8 cellular contexts compared by ENCODE assay signal in the genomic region with DNA sequence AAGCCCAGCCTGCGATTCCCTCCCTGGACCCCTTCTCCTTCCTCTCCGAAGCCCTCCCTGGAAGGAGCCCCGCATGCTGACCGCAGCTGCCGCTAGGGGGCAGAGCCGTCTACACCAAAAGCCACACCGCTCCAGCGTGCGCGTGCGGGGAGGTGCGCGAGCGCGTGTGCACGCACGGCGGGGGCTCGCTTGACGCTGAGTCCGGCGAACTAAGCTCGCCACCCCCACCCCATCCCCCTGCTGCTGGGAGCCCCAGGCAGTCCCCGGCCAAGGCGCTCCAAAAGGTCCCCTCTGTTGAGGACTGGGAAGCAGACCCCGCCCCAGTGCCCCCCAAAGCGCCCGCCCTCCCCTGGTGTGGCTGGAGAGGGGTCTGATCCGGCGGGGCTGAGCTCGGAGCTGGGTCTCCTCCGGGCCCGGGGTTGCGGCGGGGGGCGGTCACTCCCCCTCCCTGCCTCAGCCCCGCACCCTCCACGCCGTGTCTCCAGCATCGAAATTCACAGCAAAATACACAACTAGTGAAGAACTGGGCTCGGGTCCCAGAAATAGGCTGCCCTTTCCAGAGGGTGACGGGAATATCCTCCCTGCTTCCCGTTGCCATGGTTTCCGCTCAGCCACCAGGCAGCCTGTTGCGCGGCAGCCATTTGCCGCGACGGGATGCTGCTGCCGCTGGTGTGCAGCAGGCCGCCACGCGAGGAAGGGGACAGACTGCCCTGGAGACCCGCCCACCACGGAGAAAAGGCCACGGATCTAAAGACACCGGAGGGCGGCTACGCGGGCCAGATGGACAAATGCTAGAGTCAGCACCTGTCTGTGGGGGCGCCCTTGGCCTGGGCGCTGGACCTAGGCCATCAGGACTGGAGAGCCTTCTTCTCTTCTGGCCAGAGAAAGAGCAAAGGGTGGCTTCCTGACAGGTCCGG. TPM values are rescaled to one million over a fixed set of nuclear protein-coding genes. Genes with fewer than 3 reads are reported as not detected.
DNase-seq lines count a peak whose midpoint lies in the region; ATAC-seq and TF ChIP-seq lines count a peak whose summit lies in the region.

No MANE protein-coding gene starts in this region.

- H3K9me2 ChIP-seq in GM23248 (ENCODE audit: insufficient read depth) = no peaks in the 10 kb centered on the region

- no peaks in the 10 kb centered on the region for H3K27me3 Mint-ChIP-seq in CD4-positive, alpha-beta T cell
- H3K27me3 Mint-ChIP-seq in activated CD4-positive, alpha-beta T cell treated with anti-CD3 and anti-CD28 coated beads, Interleukin-2, amount 10 ng/mL, durations not matched to agents 7 days and 5 days = peaks cover 8% of the 10 kb centered on the region

- POLR2A ChIA-PET in CD4-positive, alpha-beta T cell (lab: Charles Lee) = interaction anchor here (0.7 to 1.6 kb wide), 5 partner anchors 11 to 668 kb away, joined by 3 to 6 read pairs (median 3); partner anchors contain the start of genes CCNQ and DUSP9
- POLR2A ChIA-PET in activated CD4-positive, alpha-beta T cell treated with anti-CD3 and anti-CD28 coated beads, Interleukin-2, amount 10 ng/mL, durations not matched to agents 7 days and 5 days (lab: Charles Lee) = no interaction called here

- peak; percentile 64 for TF ChIP-seq CTCF in CD4-positive, alpha-beta T cell (IDR thresholded peaks at IDR 0.05)
- peak; percentile 75 for TF ChIP-seq CTCF in choroid plexus epithelial cell (conservative IDR thresholded peaks at IDR 0.05; ENCODE audit: low read depth, low read length)

- peaks cover 9% of the 10 kb centered on the region for H3K4me1 Mint-ChIP-seq in CD4-positive, alpha-beta T cell (ENCODE audit: low read depth)
- H3K4me1 Mint-ChIP-seq in activated CD4-positive, alpha-beta T cell treated with anti-CD3 and anti-CD28 coated beads, Interleukin-2, amount 10 ng/mL, durations not matched to agents 7 days and 5 days = peaks cover 10% of the 10 kb centered on the region

- peak overlapping the region; percentile 83 for H2AFZ ChIP-seq in GM23248

- no peaks in the 10 kb centered on the region for H3K27me3 ChIP-seq in CD4-positive, alpha-beta T cell (ENCODE audit: control insufficient read depth, insufficient read depth, low read length)
- 0 out of 2 replicates have a peak, but pooled peaks cover 4% of the 10 kb centered on the region for H3K27me3 ChIP-seq in GM23248 (replicated peaks; ENCODE audit: insufficient read depth)

- H3K9ac ChIP-seq in GM23248 = peak overlapping the region; percentile 50; the same call in 1 of the 2 replicates

- H3K36me3 Mint-ChIP-seq in CD4-positive, alpha-beta T cell (ENCODE audit: low read depth) = no peaks in the 10 kb centered on the region
- H3K36me3 Mint-ChIP-seq in activated CD4-positive, alpha-beta T cell treated with anti-CD3 and anti-CD28 coated beads, Interleukin-2, amount 10 ng/mL, durations not matched to agents 7 days and 5 days (ENCODE audit: low read depth) = no peaks in the 10 kb centered on the region

- no peaks in the 10 kb centered on the region for H3K4me1 ChIP-seq in GM23248 (ENCODE audit: insufficient read depth)

- peak; percentile 69 to 81 (median 72) for DNase-seq in CD4-positive, alpha-beta T cell
- peak; percentile 80 for DNase-seq in GM23248
- peak; percentile 5 for DNase-seq in NCI-H2107 treated with DMSO at 0.1 percent for 48 hours (lab: John Stamatoyannopoulos, UW; ENCODE audit: unreplicated experiment)
- peak; percentile 74 for DNase-seq in activated CD4-positive, alpha-beta T cell treated with anti-CD3 and anti-CD28 coated beads, Interleukin-2, amount 10 ng/mL, durations not matched to agents 7 days and 5 days
- DNase-seq in choroid plexus epithelial cell (ENCODE audit: low read depth) = peak; percentile 73
- DNase-seq in left lobe of liver (ENCODE audit: low spot score) = peak; percentile 77
- peak; percentile 70 for DNase-seq in stimulated activated CD4-positive, alpha-beta T cell treated with anti-CD3 and anti-CD28 coated beads, Interleukin-2, amount 100 ng/mL, for 4 hours (ENCODE audit: low read depth)

- intact Hi-C loops in CD4-positive, alpha-beta T cell (cut with DNase I, micrococcal nuclease) = loop anchor here (2.0 to 5.0 kb wide), 5 partner anchors 37 to 58 kb away; partner anchors contain the start of gene DUSP9 (in 1 of the 2)

- no peaks in the 10 kb centered on the region for H3K9me3 ChIP-seq in CD4-positive, alpha-beta T cell (ENCODE audit: control insufficient read depth, low read length)
- no peaks in the 10 kb centered on the region for H3K9me3 ChIP-seq in GM23248 (ENCODE audit: low read depth)

- CTCF ChIA-PET in CD4-positive, alpha-beta T cell (lab: Charles Lee) = interaction anchor here (1.1 to 2.2 kb wide), 5 partner anchors 10 to 668 kb away, joined by 3 to 11 read pairs (median 4); partner anchors contain the start of gene CCNQ
- CTCF ChIA-PET in activated CD4-positive, alpha-beta T cell treated with anti-CD3 and anti-CD28 coated beads, Interleukin-2, amount 10 ng/mL, durations not matched to agents 7 days and 5 days (lab: Charles Lee) = interaction anchor here (1.0 to 1.9 kb wide), 9 partner anchors 10 to 652 kb away, joined by 3 to 9 read pairs (median 4); partner anchors contain the start of genes CCNQ and DUSP9

- H3K79me2 ChIP-seq in GM23248 (ENCODE audit: insufficient read depth) = no peaks in the 10 kb centered on the region

- peak overlapping the region; percentile 71 for H3K27ac Mint-ChIP-seq in CD4-positive, alpha-beta T cell
- H3K27ac Mint-ChIP-seq in activated CD4-positive, alpha-beta T cell treated with anti-CD3 and anti-CD28 coated beads, Interleukin-2, amount 10 ng/mL, durations not matched to agents 7 days and 5 days = peak overlapping the region; percentile 62

- in situ Hi-C loops in GM23248 (cut with MboI) = no loop called here

- peak overlapping the region; percentile 62 for H3K4me3 ChIP-seq in GM23248
- peak overlapping the region; percentile 35 for H3K4me3 ChIP-seq in choroid plexus epithelial cell (ENCODE audit: low read depth, low read length)

- H3K27ac ChIP-seq in CD4-positive, alpha-beta T cell (ENCODE audit: low read depth, low read length) = no peak overlapping the region
- no peak overlapping the region for H3K27ac ChIP-seq in GM23248

- H4K20me1 ChIP-seq in GM23248 (ENCODE audit: insufficient read depth) = no peaks in the 10 kb centered on the region

- peak overlapping the region; percentile 73 for H3K4me2 ChIP-seq in GM23248 (ENCODE audit: unreplicated experiment)

- peak overlapping the region; percentile 91 for H3K4me3 Mint-ChIP-seq in CD4-positive, alpha-beta T cell
- peak overlapping the region; percentile 69 for H3K4me3 Mint-ChIP-seq in activated CD4-positive, alpha-beta T cell treated with anti-CD3 and anti-CD28 coated beads, Interleukin-2, amount 10 ng/mL, durations not matched to agents 7 days and 5 days

- WGBS in GM23248 (ENCODE audit: low coverage in 1 of 2, low lambda C conversion rate in 2 of 2, missing lambda C conversion rate in 2 of 2), 2 experiments = 5 to 8% methylated on average over 21 to 28 of the region's 63 CpGs

- H3K36me3 ChIP-seq in GM23248 (ENCODE audit: low read depth) = no peaks in the 10 kb centered on the region

- H3F3A ChIP-seq in GM23248 (ENCODE audit: insufficient read depth) = no peaks in the 10 kb centered on the region

- no peaks in the 10 kb centered on the region for H3K9me3 Mint-ChIP-seq in CD4-positive, alpha-beta T cell
- no peaks in the 10 kb centered on the region for H3K9me3 Mint-ChIP-seq in activated CD4-positive, alpha-beta T cell treated with anti-CD3 and anti-CD28 coated beads, Interleukin-2, amount 10 ng/mL, durations not matched to agents 7 days and 5 days

- peak; percentile 85 for ATAC-seq in CD4-positive, alpha-beta T cell (ENCODE audit: poor library complexity)
- ATAC-seq in left lobe of liver (peak; percentile 92), HG02973 (IDR thresholded peaks at IDR 0.05; ENCODE audit: unreplicated experiment) (no peak)

RNA-seq across cellular contexts. Expression of gene CCNQ, which starts 11.2 kb away (rescaled TPM):
- total RNA-seq in CD4-positive, alpha-beta T cell = 10 to 100 TPM; 13.9 to 14.1 TPM
- 34.7 and 45.5 TPM in 2 replicates for total RNA-seq in GM23248 (2014; rRNA removed; shearing (Covaris generic))
- 29.1 and 34.5 TPM in 2 replicates for polyA plus RNA-seq in GM23248 (2016; fragmentation: Nextera tagmentation; extraction: Ambion mirVana)
- 10 to 100 TPM; 22.5 to 23.8 TPM for total RNA-seq in activated CD4-positive, alpha-beta T cell treated with anti-CD3 and anti-CD28 coated beads, Interleukin-2, amount 10 ng/mL, durations not matched to agents 7 days and 5 days
- total RNA-seq in left lobe of liver = 8.7 TPM

RNA-seq across cellular contexts. Expression of gene DUSP9, which starts 36.8 kb away (rescaled TPM):
- total RNA-seq in CD4-positive, alpha-beta T cell = not detected
- total RNA-seq in GM23248 (2014; rRNA removed; shearing (Covaris generic)) = not detected in 2 replicates
- polyA plus RNA-seq in GM23248 (2016; fragmentation: Nextera tagmentation; extraction: Ambion mirVana) = not detected in 2 replicates
- not detected for total RNA-seq in activated CD4-positive, alpha-beta T cell treated with anti-CD3 and anti-CD28 coated beads, Interleukin-2, amount 10 ng/mL, durations not matched to agents 7 days and 5 days
- 0.60 TPM for total RNA-seq in left lobe of liver

Comparison
In these comparisons a context has a peak if more than half of its experiments do, and no peak if none do; other contexts are left out.
1. DNase-seq: peak in every context shown above with its lines; median percentile 80 in GM23248; 77 in left lobe of liver; 74 in activated CD4-positive, alpha-beta T cell treated with anti-CD3 and anti-CD28 coated beads, Interleukin-2, amount 10 ng/mL, durations not matched to agents 7 days and 5 days; 73 in choroid plexus epithelial cell; 72 in CD4-positive, alpha-beta T cell; 70 in stimulated activated CD4-positive, alpha-beta T cell treated with anti-CD3 and anti-CD28 coated beads, Interleukin-2, amount 100 ng/mL, for 4 hours; 5 in NCI-H2107 treated with DMSO at 0.1 percent for 48 hours.